In genomic region chr10:5538892-5539651, GRCh38 we compare ENCODE assay signal across 15 cellular contexts. TPM values are rescaled to one million over a fixed set of nuclear protein-coding genes. Genes with fewer than 3 reads are reported as not detected.
DNase-seq lines count a peak whose midpoint lies in the region; ATAC-seq, FAIRE-seq and TF ChIP-seq lines count a peak whose summit lies in the region.
"Had no signal": no experiment of that assay in that cellular context is flagged by ENCODE, and none has a peak within 500 bp of the region (broad histone marks: within the 10 kb centered on the region; RNA-seq: fewer than 3 reads in every experiment).

No MANE protein-coding gene starts in this region.

- H3K56ac ChIP-seq in H1 (replicated peaks; ENCODE audit: insufficient read length, low read depth, low read length): no peak overlapping the region

- H2BK120ac ChIP-seq in H1 (replicated peaks; ENCODE audit: low read depth, low read length): no peak overlapping the region

- no peaks in the 10 kb centered on the region for H3K36me3 ChIP-seq in BLaER1
- no peaks in the 10 kb centered on the region for H3K36me3 ChIP-seq in H1 (ENCODE audit: control insufficient read depth in 2 of 4, insufficient read depth in 4 of 4, low read length in 3 of 4)
- H3K36me3 ChIP-seq: heart right ventricle had no signal

- FAIRE-seq in H1 (lab: Jason Lieb, UNC): no peak

- no peaks in the 10 kb centered on the region for H3K23me2 ChIP-seq in H1 (ENCODE audit: low read depth, low read length)

- H3K4me1 ChIP-seq in BLaER1 (peaks cover 14% of the 10 kb centered on the region), H1 (replicated peaks in 1 of 4; ENCODE audit: control insufficient read depth in 3 of 4, insufficient read depth in 4 of 4, low read length in 3 of 4) (no peaks in the 10 kb centered on the region)

- no peak overlapping the region for H3K4me3 ChIP-seq in BLaER1
- H3K4me3 ChIP-seq in H1 (ENCODE audit: extremely low read depth in 1 of 4, insufficient read depth in 2 of 4, low read depth in 3 of 4, low read length in 4 of 4): no peak overlapping the region
- H3K4me3 ChIP-seq: heart right ventricle had no signal

- H3K27me3 ChIP-seq in BLaER1: no peaks in the 10 kb centered on the region
- no peaks in the 10 kb centered on the region for H3K27me3 ChIP-seq in H1 (replicated peaks in 1 of 4; ENCODE audit: control insufficient read depth in 3 of 4, extremely low read depth in 1 of 4, insufficient read depth in 3 of 4, low read length in 3 of 4)
- H3K27me3 ChIP-seq: heart right ventricle had no signal

- H2AFZ ChIP-seq in H1 (ENCODE audit: low read length): peak overlapping the region; percentile 90; the same call in 1 of the 2 replicates

- WGBS in H1 (ENCODE audit: extremely low coverage in 1 of 2, insufficient coverage in 1 of 2, insufficient read length in 1 of 2, insufficient replicate concordance in 2 of 2, low coverage in 1 of 2, low lambda C conversion rate in 2 of 2, missing lambda C conversion rate in 1 of 2), 2 experiments: 89% methylated on average over 19 of the region's 19 CpGs; no CpG with 5 or more reads in 1 of the 2 experiments

- H2BK15ac ChIP-seq in H1 (ENCODE audit: low read length): no peak overlapping the region

- H2AK5ac ChIP-seq in H1 (ENCODE audit: low read depth, low read length): no peak overlapping the region

- no peak overlapping the region for H2BK20ac ChIP-seq in H1 (ENCODE audit: low read length)

- H4K91ac ChIP-seq in H1 (replicated peaks; ENCODE audit: insufficient read length, low read length): no peak overlapping the region

- ATAC-seq in HG02798 (IDR thresholded peaks at IDR 0.05; ENCODE audit: poor library complexity, unreplicated experiment): no peak
- ATAC-seq: heart right ventricle, left ventricle myocardium superior had no signal

- no peak overlapping the region for H3K18ac ChIP-seq in H1 (ENCODE audit: extremely low read depth, low read length)

- peaks cover 7% of the 10 kb centered on the region for H3K9me3 Mint-ChIP-seq in neural crest cell

- H2BK5ac ChIP-seq in H1 (ENCODE audit: low read depth, low read length): no peak overlapping the region

- CTCF ChIA-PET in H1 (lab: Charles Lee; ENCODE audit: partially characterized antibody): interaction anchor here (0.7 to 2.8 kb wide), 10 partner anchors 9 to 98 kb away, joined by 3 to 9 read pairs (median 4); no protein-coding TSS in a partner anchor

- TF ChIP-seq CTCF in H1 (IDR thresholded peaks at IDR 0.05; ENCODE audit: control extremely low read depth in 1 of 3, insufficient read depth in 1 of 3, low read depth in 1 of 3, low read length in 3 of 3): no peak
- no peak for TF ChIP-seq CTCF in neural crest cell (conservative IDR thresholded peaks at IDR 0.05)

- H2BK12ac ChIP-seq in H1 (ENCODE audit: low read depth, low read length): no peak overlapping the region

- no peak overlapping the region for H3K23ac ChIP-seq in H1 (ENCODE audit: insufficient read length)

- no peaks in the 10 kb centered on the region for H3K79me2 ChIP-seq in H1 (ENCODE audit: control insufficient read depth in 1 of 2, insufficient read depth in 2 of 2, low read length in 2 of 2)

- H3K14ac ChIP-seq in H1 (ENCODE audit: insufficient read length): no peak overlapping the region

- POLR2A ChIA-PET in H1 (lab: Charles Lee; ENCODE audit: partially characterized antibody): interaction anchor here (0.6 kb wide), 1 partner anchor 135 kb away, joined by 3 read pairs; no protein-coding TSS in a partner anchor

- TF ChIP-seq EP300 in H1 (IDR thresholded peaks at IDR 0.05; ENCODE audit: borderline replicate concordance in 1 of 2, low read depth in 2 of 2, low read length in 2 of 2): no peak

- H4K5ac ChIP-seq in H1 (ENCODE audit: insufficient read length, low read depth, low read length): no peak overlapping the region

- H3K27me3 Mint-ChIP-seq in neural crest cell (ENCODE audit: low read depth): no peaks in the 10 kb centered on the region

- peaks cover 5% of the 10 kb centered on the region for H3K36me3 Mint-ChIP-seq in neural crest cell (ENCODE audit: low read depth)

- no peak overlapping the region for H3K9ac ChIP-seq in BLaER1
- no peak overlapping the region for H3K9ac ChIP-seq in H1 (replicated peaks in 1 of 4; ENCODE audit: extremely low read depth in 1 of 4, low read depth in 3 of 4, low read length in 3 of 4)

- peak overlapping the region; percentile 53 for H3K4me2 ChIP-seq in BLaER1
- H3K4me2 ChIP-seq in H1 (ENCODE audit: insufficient read depth in 1 of 2, low read depth in 2 of 2, low read length in 2 of 2): no peak overlapping the region

- peak overlapping the region; percentile 10 for H3K27ac Mint-ChIP-seq in neural crest cell (ENCODE audit: unreplicated experiment)

- no peak for TF ChIP-seq RAD21 in H1 (IDR thresholded peaks at IDR 0.05 in 1 of 2, conservative IDR thresholded peaks at IDR 0.05 in 1 of 2; ENCODE audit: low read depth in 2 of 2, low read length in 2 of 2)

- no peaks in the 10 kb centered on the region for H3K79me1 ChIP-seq in H1 (ENCODE audit: low read depth, low read length)

- no peak overlapping the region for H3K4ac ChIP-seq in H1 (replicated peaks; ENCODE audit: insufficient read length, low read depth, low read length)

- H4K8ac ChIP-seq in H1 (ENCODE audit: extremely low read depth, insufficient read depth, low read length): no peak overlapping the region; the same call in 1 of the 2 replicates

- H3K4me3 Mint-ChIP-seq in neural crest cell: no peak overlapping the region

- TF ChIP-seq POLR2A in H1 (IDR thresholded peaks at IDR 0.05; ENCODE audit: control extremely low read depth in 1 of 2, low read depth in 2 of 2, low read length in 2 of 2): no peak

- H3K27ac ChIP-seq in BLaER1 (no peak overlapping the region), H1 (ENCODE audit: low read depth, low read length) (no peak overlapping the region)
- H3K27ac ChIP-seq: heart right ventricle had no signal

- H3K4me1 Mint-ChIP-seq in neural crest cell: peaks cover 13% of the 10 kb centered on the region

- no peaks in the 10 kb centered on the region for H4K20me1 ChIP-seq in BLaER1
- H4K20me1 ChIP-seq in H1 (replicated peaks in 1 of 2; ENCODE audit: control insufficient read depth in 1 of 2, insufficient read depth in 2 of 2, low read length in 2 of 2): no peaks in the 10 kb centered on the region

- H3K9me3 ChIP-seq in BLaER1: peaks cover 25% of the 10 kb centered on the region
- H3K9me3 ChIP-seq in H1 (ENCODE audit: insufficient read depth in 2 of 2, low read depth in 1 of 2, low read length in 1 of 2): peaks cover 5 to 12% of the 10 kb centered on the region in 2 experiments; a peak in 2 of 4 replicates

- DNase-seq in RPMI7951 (ENCODE audit: low read depth) (peak; percentile 59), H1 (ENCODE audit: low read depth in 1 of 2, low spot score in 2 of 2) (no peak), neural crest cell (ENCODE audit: low read depth, low spot score) (no peak), NCI-H446 (lab: John Stamatoyannopoulos, UW) (no peak), midbrain (lab: John Stamatoyannopoulos, UW) (no peak), medulla oblongata (ENCODE audit: extremely low spot score) (no peak)
- DNase-seq: anterior cingulate cortex; effector memory CD4-positive, alpha-beta T cell; heart right ventricle; left ventricle myocardium superior; NCI-H524; Right ventricle myocardium superior had no signal

TF ChIP-seq in H1, 55 proteins besides CTCF, POLR2A, EP300 and RAD21:
- TF ChIP-seq SIN3A (conservative IDR thresholded peaks at IDR 0.05 in 1 of 2, IDR thresholded peaks at IDR 0.05 in 1 of 2; ENCODE audit: low read depth in 1 of 2, low read length in 2 of 2): no peak
- no peak for TF ChIP-seq MAX (IDR thresholded peaks at IDR 0.05)
- no peak for TF ChIP-seq CHD2 (IDR thresholded peaks at IDR 0.05; ENCODE audit: low read length)

RNA-seq across cellular contexts. Expression of gene CALML3, which starts 14.3 kb away (rescaled TPM):
- not detected in 2 replicates for total RNA-seq in RPMI7951 (2014; rRNA removed; shearing (Covaris generic))
- total RNA-seq in H1 (2021; fragmentation: NEBNext Ultra II Directional; extraction: Animal tissue kit (Norgen Biotek cat#: 25700)): not detected in 2 replicates
- not detected in 2 replicates for polyA plus RNA-seq in H1 (2011; rRNA removed)
- not detected for polyA plus RNA-seq in H1 (2011; cell fraction: cytosol; rRNA removed)
- polyA plus RNA-seq in H1 (2011; cell fraction: nucleus; rRNA removed): not detected
- polyA plus RNA-seq in H1 (2012, experiment 1 of 2): not detected in 4 replicates
- polyA plus RNA-seq in H1 (2012, experiment 2 of 2): not detected
- polyA plus RNA-seq in H1 (2013, experiment 1 of 2): not detected
- not detected for polyA plus RNA-seq in H1 (2013, experiment 2 of 2)
- polyA minus RNA-seq in H1 (2011; rRNA and poly(A)+ RNA removed): not detected in 2 replicates
- polyA minus RNA-seq in H1 (2011; cell fraction: cytosol; rRNA and poly(A)+ RNA removed): not detected
- not detected for polyA minus RNA-seq in H1 (2011; cell fraction: nucleus; rRNA and poly(A)+ RNA removed)
- total RNA-seq in neural crest cell: not detected in 2 replicates
- total RNA-seq: heart right ventricle, left ventricle myocardium superior, osteocyte, Right ventricle myocardium superior had no signal

RNA-seq across cellular contexts. Expression of gene CALML5, which starts 39.7 kb away (rescaled TPM):
- total RNA-seq in RPMI7951 (2014; rRNA removed; shearing (Covaris generic)): not detected in 2 replicates
- 0.38 TPM in 1 of 2 replicates, not detected in the other for total RNA-seq in H1 (2021; fragmentation: NEBNext Ultra II Directional; extraction: Animal tissue kit (Norgen Biotek cat#: 25700))
- polyA plus RNA-seq in H1 (2011; rRNA removed): 0.09 TPM in 1 of 2 replicates, not detected in the other
- not detected for polyA plus RNA-seq in H1 (2011; cell fraction: cytosol; rRNA removed)
- polyA plus RNA-seq in H1 (2011; cell fraction: nucleus; rRNA removed): not detected
- polyA plus RNA-seq in H1 (2012, experiment 1 of 2): not detected in 4 replicates
- polyA plus RNA-seq in H1 (2012, experiment 2 of 2): not detected
- not detected for polyA plus RNA-seq in H1 (2013, experiment 1 of 2)
- not detected for polyA plus RNA-seq in H1 (2013, experiment 2 of 2)
- polyA minus RNA-seq in H1 (2011; rRNA and poly(A)+ RNA removed): not detected in 2 replicates
- not detected for polyA minus RNA-seq in H1 (2011; cell fraction: cytosol; rRNA and poly(A)+ RNA removed)
- polyA minus RNA-seq in H1 (2011; cell fraction: nucleus; rRNA and poly(A)+ RNA removed): not detected
- not detected in 2 replicates for total RNA-seq in neural crest cell
- total RNA-seq: heart right ventricle, left ventricle myocardium superior, osteocyte, Right ventricle myocardium superior had no signal
- polyA plus RNA-seq: heart right ventricle had no signal
